Comparison of ENCODE assay signal across 1 cellular context in genomic region chr3:182739619-182740018, GRCh38.
TF ChIP-seq lines count a peak whose summit lies in the region.

No MANE protein-coding gene starts in this region.

TF ChIP-seq in IMR-90, 13 proteins besides CTCF, POLR2A, EP300 and RAD21 (continued from another document):
- TF ChIP-seq, protein P1, sequence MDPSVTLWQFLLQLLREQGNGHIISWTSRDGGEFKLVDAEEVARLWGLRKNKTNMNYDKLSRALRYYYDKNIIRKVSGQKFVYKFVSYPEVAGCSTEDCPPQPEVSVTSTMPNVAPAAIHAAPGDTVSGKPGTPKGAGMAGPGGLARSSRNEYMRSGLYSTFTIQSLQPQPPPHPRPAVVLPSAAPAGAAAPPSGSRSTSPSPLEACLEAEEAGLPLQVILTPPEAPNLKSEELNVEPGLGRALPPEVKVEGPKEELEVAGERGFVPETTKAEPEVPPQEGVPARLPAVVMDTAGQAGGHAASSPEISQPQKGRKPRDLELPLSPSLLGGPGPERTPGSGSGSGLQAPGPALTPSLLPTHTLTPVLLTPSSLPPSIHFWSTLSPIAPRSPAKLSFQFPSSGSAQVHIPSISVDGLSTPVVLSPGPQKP (IDR thresholded peaks at IDR 0.05; ENCODE audit: borderline replicate concordance, low read depth, low read length) = no peak
- no peak for TF ChIP-seq BHLHE40 (IDR thresholded peaks at IDR 0.05; ENCODE audit: low read depth, low read length)
- TF ChIP-seq MXI1 (IDR thresholded peaks at IDR 0.05; ENCODE audit: borderline replicate concordance, low read depth, low read length) = no peak
- no peak for TF ChIP-seq NFE2L2 (IDR thresholded peaks at IDR 0.05; ENCODE audit: low read depth, low read length)
- TF ChIP-seq RCOR1 (IDR thresholded peaks at IDR 0.05; ENCODE audit: insufficient replicate concordance, low read length) = no peak
- no peak for TF ChIP-seq FOS (IDR thresholded peaks at IDR 0.05; ENCODE audit: low read depth, low read length)
- no peak for TF ChIP-seq USF2 (IDR thresholded peaks at IDR 0.05; ENCODE audit: low read depth, low read length)
